ENCODE assay signal across 8 cellular contexts in genomic region chr7:91089382-91089963, GRCh38.
DNase-seq lines count a peak whose midpoint lies in the region; ATAC-seq and TF ChIP-seq lines count a peak whose summit lies in the region.

No MANE protein-coding gene starts in this region.

- peak; percentile 73 for TF ChIP-seq CTCF in GM06990 (IDR thresholded peaks at IDR 0.05; ENCODE audit: insufficient read depth, low read length, poor library complexity, severe bottlenecking)
- peak; percentile 77 for TF ChIP-seq CTCF in foreskin keratinocyte (conservative IDR thresholded peaks at IDR 0.05)

- H3K27ac ChIP-seq in foreskin keratinocyte: no peak overlapping the region

- DNase-seq in GM06990 (ENCODE audit: extremely low read depth, insufficient read length) (no peak), NAMALWA (ENCODE audit: low spot score) (peak; percentile 73), SW480 (ENCODE audit: low spot score) (peak; percentile 78), foreskin keratinocyte (peak in 1 of 2 donors; percentile 32), renal cortical epithelial cell (ENCODE audit: low read depth) (peak; percentile 42)
- DNase-seq in stimulated activated CD4-positive, alpha-beta T cell treated with anti-CD3 and anti-CD28 coated beads, Interleukin-15, amount 100 ng/mL, for 24 hours: no peak
- DNase-seq in activated CD4-positive, alpha-beta T cell treated with anti-CD3 and anti-CD28 coated beads for 48 hours: no peak

- ATAC-seq in GM21825 (IDR thresholded peaks at IDR 0.05; ENCODE audit: unreplicated experiment): peak; percentile 56
- peak; percentile 73 for ATAC-seq in foreskin keratinocyte

- H3K36me3 ChIP-seq in GM06990 (ENCODE audit: control insufficient read depth, insufficient read depth, low read length): no peaks in the 10 kb centered on the region

- H3K27me3 ChIP-seq in GM06990 (replicated peaks; ENCODE audit: control insufficient read depth, insufficient read depth, low read length): no peaks in the 10 kb centered on the region
- no peaks in the 10 kb centered on the region for H3K27me3 ChIP-seq in foreskin keratinocyte

- no peak overlapping the region for H3K4me3 ChIP-seq in GM06990 (replicated peaks; ENCODE audit: low read depth, low read length)

- no peaks in the 10 kb centered on the region for H3K4me1 ChIP-seq in foreskin keratinocyte

Comparison
In these comparisons a context has a peak if more than half of its experiments do, and no peak if none do; other contexts are left out.
1. DNase-seq: peak in NAMALWA (single experiment), SW480 (single experiment) and renal cortical epithelial cell (single experiment); none in GM06990 (single experiment), stimulated activated CD4-positive, alpha-beta T cell treated with anti-CD3 and anti-CD28 coated beads, Interleukin-15, amount 100 ng/mL, for 24 hours (single experiment) and activated CD4-positive, alpha-beta T cell treated with anti-CD3 and anti-CD28 coated beads for 48 hours (single experiment).